ENCODE assay signal across 8 cellular contexts in genomic region chr19:4759388-4760284, GRCh38.
DNase-seq lines count a peak whose midpoint lies in the region; ATAC-seq, FAIRE-seq and TF ChIP-seq lines count a peak whose summit lies in the region.

No MANE protein-coding gene starts in this region.

- H3K27ac Mint-ChIP-seq in dendritic cell treated with granulocyte-macrophage colony-stimulating factor and Interleukin-4, amounts not matched to agents 40 ng/mL and 50 ng/mL, for 4 days, result no peak overlapping the region

- peak overlapping the region; percentile 17 for H3K4me3 Mint-ChIP-seq in dendritic cell treated with granulocyte-macrophage colony-stimulating factor and Interleukin-4, amounts not matched to agents 40 ng/mL and 50 ng/mL, for 4 days

- ATAC-seq in HG03045 (IDR thresholded peaks at IDR 0.05; ENCODE audit: unreplicated experiment), result peak; percentile 75
- no peak for ATAC-seq in GM18505 (IDR thresholded peaks at IDR 0.05; ENCODE audit: unreplicated experiment)

- no peak for TF ChIP-seq POLR2A in GM18505 (IDR thresholded peaks at IDR 0.05; ENCODE audit: borderline replicate concordance, extremely low read depth, insufficient read depth, insufficient read length)

- no peaks in the 10 kb centered on the region for H3K27me3 ChIP-seq in layer of hippocampus (ENCODE audit: control insufficient read depth, insufficient read depth, low read length)

- no peaks in the 10 kb centered on the region for H3K36me3 Mint-ChIP-seq in dendritic cell treated with granulocyte-macrophage colony-stimulating factor and Interleukin-4, amounts not matched to agents 40 ng/mL and 50 ng/mL, for 4 days (ENCODE audit: low read depth)

- H3K9me3 Mint-ChIP-seq in dendritic cell treated with granulocyte-macrophage colony-stimulating factor and Interleukin-4, amounts not matched to agents 40 ng/mL and 50 ng/mL, for 4 days, result no peaks in the 10 kb centered on the region

- intact Hi-C loops in dendritic cell treated with granulocyte-macrophage colony-stimulating factor and Interleukin-4, amounts not matched to agents 40 ng/mL and 50 ng/mL, for 4 days (cut with micrococcal nuclease), result no loop called here

- no peak for FAIRE-seq in D721Med (lab: Jason Lieb, UNC)

- H3K27ac ChIP-seq in layer of hippocampus (ENCODE audit: low read depth, low read length), result peak overlapping the region; percentile 30

- peak; percentile 99 for DNase-seq in D721Med (ENCODE audit: insufficient read length, low spot score)
- peak; percentile 72 for DNase-seq in NCI-H524 treated with DMSO at 0.1 percent for 48 hours (lab: John Stamatoyannopoulos, UW)
- peak; percentile 5 to 28 for DNase-seq in activated CD4-positive, alpha-beta T cell treated with anti-CD3 and anti-CD28 coated beads, Interleukin-2, amount 50 U/mL, for 24 hours (ENCODE audit: low read depth in 1 of 2, low spot score in 1 of 2)
- DNase-seq in stimulated activated CD4-positive, alpha-beta T cell treated with anti-CD3 and anti-CD28 coated beads, Interleukin-15, amount 100 ng/mL, for 24 hours, result peak; percentile 83

- no peak for TF ChIP-seq CTCF in D721Med (IDR thresholded peaks at IDR 0.05; ENCODE audit: insufficient read depth, missing control alignments)

- peaks cover 14% of the 10 kb centered on the region for H3K4me1 Mint-ChIP-seq in dendritic cell treated with granulocyte-macrophage colony-stimulating factor and Interleukin-4, amounts not matched to agents 40 ng/mL and 50 ng/mL, for 4 days (ENCODE audit: low read depth)

- peaks cover 72% of the 10 kb centered on the region for H3K27me3 Mint-ChIP-seq in dendritic cell treated with granulocyte-macrophage colony-stimulating factor and Interleukin-4, amounts not matched to agents 40 ng/mL and 50 ng/mL, for 4 days

Comparison
In these comparisons a context has a peak if more than half of its experiments do, and no peak if none do; other contexts are left out.
1. DNase-seq: peak in every context shown above with its lines; median percentile 99 in D721Med; 83 in stimulated activated CD4-positive, alpha-beta T cell treated with anti-CD3 and anti-CD28 coated beads, Interleukin-15, amount 100 ng/mL, for 24 hours; 72 in NCI-H524 treated with DMSO at 0.1 percent for 48 hours; 16 in activated CD4-positive, alpha-beta T cell treated with anti-CD3 and anti-CD28 coated beads, Interleukin-2, amount 50 U/mL, for 24 hours.